ENCODE assay signal across 10 cellular contexts in genomic region chr1:156055343-156055645, GRCh38. TPM values are rescaled to one million over a fixed set of nuclear protein-coding genes. Genes with fewer than 3 reads are reported as not detected.
DNase-seq lines count a peak whose midpoint lies in the region; ATAC-seq, FAIRE-seq and TF ChIP-seq lines count a peak whose summit lies in the region.
"Had no signal": no experiment of that assay in that cellular context is flagged by ENCODE, and none has a peak within 500 bp of the region (broad histone marks: within the 10 kb centered on the region; RNA-seq: fewer than 3 reads in every experiment).

No MANE protein-coding gene starts in this region.

- H3K4me3 ChIP-seq in SK-N-SH (ENCODE audit: low read depth in 2 of 2, low read length in 1 of 2) (peak overlapping the region; percentile 87 to 94), kidney (ENCODE audit: low read length in 2 of 2) (peak overlapping the region; percentile 83 to 94), subcutaneous abdominal adipose tissue (ENCODE audit: low read depth in 1 of 5, low read length in 5 of 5) (peak overlapping the region; percentile 94 to 100 (median 98))

- H3K9ac ChIP-seq in SK-N-SH (peak overlapping the region; percentile 78), kidney (ENCODE audit: low read length in 2 of 2) (peak overlapping the region; percentile 86 to 95), subcutaneous abdominal adipose tissue (ENCODE audit: low read length in 5 of 5) (peak overlapping the region; percentile 64 to 94 (median 93))

- peaks cover 8% of the 10 kb centered on the region for H4K20me1 ChIP-seq in SK-N-SH (ENCODE audit: insufficient read depth)

- no peak for DNase-seq in SK-N-SH
- no peak for DNase-seq in activated naive CD8-positive, alpha-beta T cell treated with anti-CD3 and anti-CD28 coated beads, Interleukin-2, amount 10 ng/mL, durations not matched to agents 7 days and 5 days
- no peak for DNase-seq in kidney
- DNase-seq in NCI-H69 (lab: John Stamatoyannopoulos, UW), result no peak
- DNase-seq in OCI-M1 (lab: John Stamatoyannopoulos, UW), result no peak
- DNase-seq in 8988T, result no peak
- DNase-seq: activated effector memory CD4-positive, alpha-beta T cell treated with anti-CD3 and anti-CD28 coated beads, Interleukin-2, amount 50 U/mL, for 16 hours had no signal

- peaks cover 2 to 24% of the 10 kb centered on the region in 2 experiments for H3K36me3 ChIP-seq in SK-N-SH (replicated peaks in 1 of 2; ENCODE audit: control insufficient read depth in 1 of 2, insufficient read depth in 2 of 2, low read length in 1 of 2)
- peaks cover 0 to 4% of the 10 kb centered on the region in 2 donors for H3K36me3 ChIP-seq in kidney (ENCODE audit: control insufficient read depth in 1 of 2, insufficient read depth in 2 of 2, low read length in 2 of 2)
- peaks cover 0 to 23% (median 16%) of the 10 kb centered on the region in 5 donors for H3K36me3 ChIP-seq in subcutaneous abdominal adipose tissue (ENCODE audit: control insufficient read depth in 5 of 5, insufficient read depth in 5 of 5, low read length in 5 of 5)

- H3K27ac ChIP-seq in SK-N-SH (ENCODE audit: low read depth in 2 of 2, low read length in 1 of 2) (peak overlapping the region; percentile 93; a peak in 3 of 4 replicates), kidney (ENCODE audit: low read depth in 2 of 2, low read length in 2 of 2) (peak overlapping the region in 1 of 2 donors; percentile 82), subcutaneous abdominal adipose tissue (ENCODE audit: low read depth, low read length) (peak overlapping the region; percentile 98)

- peak overlapping the region; percentile 83 for H3K4me3 Mint-ChIP-seq in activated naive CD8-positive, alpha-beta T cell treated with anti-CD3 and anti-CD28 coated beads, Interleukin-2, amount 10 ng/mL, durations not matched to agents 7 days and 5 days

- H3K9me3 ChIP-seq in SK-N-SH (no peaks in the 10 kb centered on the region), kidney (ENCODE audit: control insufficient read depth in 1 of 2, low read length in 2 of 2) (no peaks in the 10 kb centered on the region), subcutaneous abdominal adipose tissue (ENCODE audit: control insufficient read depth in 5 of 5, low read length in 5 of 5) (no peaks in the 10 kb centered on the region)

- H3K4me1 Mint-ChIP-seq in activated naive CD8-positive, alpha-beta T cell treated with anti-CD3 and anti-CD28 coated beads, Interleukin-2, amount 10 ng/mL, durations not matched to agents 7 days and 5 days, result peaks cover 19% of the 10 kb centered on the region

- no peaks in the 10 kb centered on the region for H3K27me3 Mint-ChIP-seq in activated naive CD8-positive, alpha-beta T cell treated with anti-CD3 and anti-CD28 coated beads, Interleukin-2, amount 10 ng/mL, durations not matched to agents 7 days and 5 days

- no peak for FAIRE-seq in kidney (lab: Jason Lieb, UNC)
- FAIRE-seq: A204.1 had no signal

- H3K4me1 ChIP-seq in SK-N-SH (ENCODE audit: control insufficient read depth in 1 of 2, insufficient read depth in 2 of 2, low read depth in 1 of 2, low read length in 1 of 2) (peaks cover 6 to 17% of the 10 kb centered on the region in 2 experiments; a peak in 3 of 4 replicates), kidney (ENCODE audit: control insufficient read depth in 1 of 2, insufficient read depth in 1 of 2, low read depth in 1 of 2, low read length in 2 of 2) (peaks cover 6 to 7% of the 10 kb centered on the region in 2 donors), subcutaneous abdominal adipose tissue (ENCODE audit: control insufficient read depth in 5 of 5, insufficient read depth in 5 of 5, low read length in 5 of 5) (peaks cover 5 to 34% (median 25%) of the 10 kb centered on the region in 5 donors)

- POLR2A ChIA-PET in SK-N-SH (lab: Yijun Ruan, JAX), result no interaction called here
- POLR2A ChIA-PET in activated naive CD8-positive, alpha-beta T cell treated with anti-CD3 and anti-CD28 coated beads, Interleukin-2, amount 10 ng/mL, durations not matched to agents 7 days and 5 days (lab: Charles Lee), result no interaction called here

- H2AFZ ChIP-seq in SK-N-SH (ENCODE audit: low read depth), result peak overlapping the region; percentile 90

- H3K27ac Mint-ChIP-seq in activated naive CD8-positive, alpha-beta T cell treated with anti-CD3 and anti-CD28 coated beads, Interleukin-2, amount 10 ng/mL, durations not matched to agents 7 days and 5 days, result peak overlapping the region; percentile 85

- peaks cover 8% of the 10 kb centered on the region for H3F3A ChIP-seq in SK-N-SH (replicated peaks; ENCODE audit: insufficient read depth)

- peaks cover 44% of the 10 kb centered on the region for H3K79me2 ChIP-seq in SK-N-SH (ENCODE audit: insufficient read depth)

- peak overlapping the region; percentile 85 for H3K4me2 ChIP-seq in SK-N-SH

- TF ChIP-seq CTCF in SK-N-SH (IDR thresholded peaks at IDR 0.05) (no peak), kidney (IDR thresholded peaks at IDR 0.05; ENCODE audit: borderline replicate concordance, extremely low read depth, insufficient read depth) (no peak)

- 0% methylated on average over 7 of the region's 7 CpGs for WGBS in SK-N-SH (ENCODE audit: low lambda C conversion rate)

- TF ChIP-seq RAD21 in SK-N-SH (IDR thresholded peaks at IDR 0.05; ENCODE audit: low read length), result no peak

- no peaks in the 10 kb centered on the region for H3K9me2 ChIP-seq in SK-N-SH

- no peak for ATAC-seq in SK-N-SH treated with all-trans-retinoic acid at 6 μM for 48 hours
- no peak for ATAC-seq in activated naive CD8-positive, alpha-beta T cell treated with anti-CD3 and anti-CD28 coated beads, Interleukin-2, amount 10 ng/mL, durations not matched to agents 7 days and 5 days (ENCODE audit: low read depth)

- no peaks in the 10 kb centered on the region for H3K9me3 Mint-ChIP-seq in activated naive CD8-positive, alpha-beta T cell treated with anti-CD3 and anti-CD28 coated beads, Interleukin-2, amount 10 ng/mL, durations not matched to agents 7 days and 5 days

- H3K27me3 ChIP-seq in SK-N-SH (ENCODE audit: insufficient read depth) (no peaks in the 10 kb centered on the region), subcutaneous abdominal adipose tissue (ENCODE audit: control insufficient read depth in 5 of 5, insufficient read depth in 4 of 5, low read length in 5 of 5) (no peaks in the 10 kb centered on the region)

- peaks cover 3% of the 10 kb centered on the region for H3K36me3 Mint-ChIP-seq in activated naive CD8-positive, alpha-beta T cell treated with anti-CD3 and anti-CD28 coated beads, Interleukin-2, amount 10 ng/mL, durations not matched to agents 7 days and 5 days

- TF ChIP-seq EP300 in SK-N-SH (IDR thresholded peaks at IDR 0.05; ENCODE audit: borderline replicate concordance in 1 of 2, low read depth in 1 of 2, low read length in 1 of 2), result no peak

- CTCF ChIA-PET in SK-N-SH (lab: Yijun Ruan, JAX), result no interaction called here

- intact Hi-C loops in kidney (cut with DNase I), result no loop called here

TF ChIP-seq in SK-N-SH, 30 proteins besides CTCF, POLR2A, EP300 and RAD21 (continues in another document):
- no peak for TF ChIP-seq GABPA (IDR thresholded peaks at IDR 0.05; ENCODE audit: low read depth)
- TF ChIP-seq RFX5 (IDR thresholded peaks at IDR 0.05; ENCODE audit: low read length), result no peak

RNA-seq across cellular contexts. Expression of gene LAMTOR2, which starts 0.7 kb away (rescaled TPM):
- polyA plus RNA-seq in SK-N-SH (2012; rRNA removed) (184 and 230 TPM in 2 replicates), kidney (ENCODE audit: insufficient read depth, low read depth, low replicate concordance) (200 TPM)
- 164 and 185 TPM in 2 replicates for polyA plus RNA-seq in SK-N-SH (2012; cell fraction: cytosol; rRNA removed)
- 55.1 and 103 TPM in 2 replicates for polyA plus RNA-seq in SK-N-SH (2012; cell fraction: nucleus; rRNA removed)
- 10 to 100 TPM; 50.9 to 52.6 TPM for total RNA-seq in activated naive CD8-positive, alpha-beta T cell treated with anti-CD3 and anti-CD28 coated beads, Interleukin-2, amount 10 ng/mL, durations not matched to agents 7 days and 5 days
- 50.8 TPM for total RNA-seq in kidney

RNA-seq across cellular contexts. Expression of gene UBQLN4, which starts 1.7 kb away (rescaled TPM):
- polyA plus RNA-seq in SK-N-SH (2012; rRNA removed) (37.0 and 45.6 TPM in 2 replicates), kidney (ENCODE audit: insufficient read depth, low read depth, low replicate concordance) (24.6 TPM)
- 24.8 and 32.5 TPM in 2 replicates for polyA plus RNA-seq in SK-N-SH (2012; cell fraction: cytosol; rRNA removed)
- polyA plus RNA-seq in SK-N-SH (2012; cell fraction: nucleus; rRNA removed), result 62.8 and 69.2 TPM in 2 replicates
- 10 to 100 TPM; 31.9 to 37.9 TPM for total RNA-seq in activated naive CD8-positive, alpha-beta T cell treated with anti-CD3 and anti-CD28 coated beads, Interleukin-2, amount 10 ng/mL, durations not matched to agents 7 days and 5 days
- 24.5 TPM for total RNA-seq in kidney

RNA-seq across cellular contexts. Expression of gene RAB25, which starts 5.7 kb away (rescaled TPM):
- polyA plus RNA-seq in SK-N-SH (2012; rRNA removed) (not detected in 2 replicates), kidney (ENCODE audit: insufficient read depth, low read depth, low replicate concordance) (73.0 TPM)
- 0.17 TPM in 1 of 2 replicates, not detected in the other for polyA plus RNA-seq in SK-N-SH (2012; cell fraction: cytosol; rRNA removed)
- polyA plus RNA-seq in SK-N-SH (2012; cell fraction: nucleus; rRNA removed), result 0.17 and 0.33 TPM in 2 replicates
- under 1 TPM; 0.86 to 0.91 TPM for total RNA-seq in activated naive CD8-positive, alpha-beta T cell treated with anti-CD3 and anti-CD28 coated beads, Interleukin-2, amount 10 ng/mL, durations not matched to agents 7 days and 5 days
- 51.4 TPM for total RNA-seq in kidney

RNA-seq across cellular contexts. Expression of gene MEX3A, which starts 27.0 kb away (rescaled TPM):
- polyA plus RNA-seq in SK-N-SH (2012; rRNA removed) (15.1 and 16.2 TPM in 2 replicates), kidney (ENCODE audit: insufficient read depth, low read depth, low replicate concordance) (1.0 TPM)
- 8.7 and 14.2 TPM in 2 replicates for polyA plus RNA-seq in SK-N-SH (2012; cell fraction: cytosol; rRNA removed)
- polyA plus RNA-seq in SK-N-SH (2012; cell fraction: nucleus; rRNA removed), result 23.2 and 26.8 TPM in 2 replicates
- under 1 TPM; 0.09 to 0.11 TPM for total RNA-seq in activated naive CD8-positive, alpha-beta T cell treated with anti-CD3 and anti-CD28 coated beads, Interleukin-2, amount 10 ng/mL, durations not matched to agents 7 days and 5 days
- total RNA-seq in kidney, result 1.7 TPM

RNA-seq across cellular contexts. Expression of gene SSR2, which starts 34.5 kb away (rescaled TPM):
- polyA plus RNA-seq in SK-N-SH (2012; rRNA removed) (1,136 and 1,763 TPM in 2 replicates), kidney (ENCODE audit: insufficient read depth, low read depth, low replicate concordance) (300 TPM)
- 1,047 and 1,419 TPM in 2 replicates for polyA plus RNA-seq in SK-N-SH (2012; cell fraction: cytosol; rRNA removed)
- 443 and 564 TPM in 2 replicates for polyA plus RNA-seq in SK-N-SH (2012; cell fraction: nucleus; rRNA removed)
- 100 to 1,000 TPM; 204 to 205 TPM for total RNA-seq in activated naive CD8-positive, alpha-beta T cell treated with anti-CD3 and anti-CD28 coated beads, Interleukin-2, amount 10 ng/mL, durations not matched to agents 7 days and 5 days
- 175 TPM for total RNA-seq in kidney

Comparison
In these comparisons a context has a peak if more than half of its experiments do, and no peak if none do; other contexts are left out.
1. RNA of gene RAB25, which starts 5.7 kb away (total RNA-seq): 51.4 TPM in kidney (single experiment); 0.86 to 0.91 TPM in activated naive CD8-positive, alpha-beta T cell treated with anti-CD3 and anti-CD28 coated beads, Interleukin-2, amount 10 ng/mL, durations not matched to agents 7 days and 5 days; every median in the first group is over 10 times any median in the second.
2. Peak in every context shown above with its lines, with median percentiles within 50 percentile points of each other: H3K4me3 ChIP-seq and H3K9ac ChIP-seq.